ENCODE assay signal across 8 cellular contexts in genomic region chr6:110949679-110950285, GRCh38. TPM values are rescaled to one million over a fixed set of nuclear protein-coding genes. Genes with fewer than 3 reads are reported as not detected.
DNase-seq lines count a peak whose midpoint lies in the region; ATAC-seq and TF ChIP-seq lines count a peak whose summit lies in the region.

No MANE protein-coding gene starts in this region.

- no peak for ATAC-seq in gastrocnemius medialis

- no peaks in the 10 kb centered on the region for H3K9me3 ChIP-seq in OCI-LY1 (ENCODE audit: low read length)
- no peaks in the 10 kb centered on the region for H3K9me3 ChIP-seq in fibroblast of lung (ENCODE audit: control insufficient read depth, insufficient read depth, low read depth, low read length)
- H3K9me3 ChIP-seq in gastrocnemius medialis, result no peaks in the 10 kb centered on the region

- peak overlapping the region; percentile 12; the same call in 1 of the 2 replicates for H3K4me2 ChIP-seq in OCI-LY1 (ENCODE audit: low read length)
- H3K4me2 ChIP-seq in fibroblast of lung (ENCODE audit: extremely low read depth, insufficient read depth, low read length), result no peak overlapping the region

- no peaks in the 10 kb centered on the region for H3K36me3 ChIP-seq in OCI-LY1 (ENCODE audit: insufficient read depth, low read length)
- no peaks in the 10 kb centered on the region for H3K36me3 ChIP-seq in fibroblast of lung (ENCODE audit: control insufficient read depth, insufficient read depth, low read length)
- H3K36me3 ChIP-seq in gastrocnemius medialis, result no peaks in the 10 kb centered on the region

- no peaks in the 10 kb centered on the region for H3K27me3 ChIP-seq in OCI-LY1 (ENCODE audit: insufficient read depth, low read length)
- no peaks in the 10 kb centered on the region for H3K27me3 ChIP-seq in fibroblast of lung (ENCODE audit: control insufficient read depth, insufficient read depth, low read length)
- H3K27me3 ChIP-seq in gastrocnemius medialis, result no peaks in the 10 kb centered on the region

- H3F3A ChIP-seq in OCI-LY1 (ENCODE audit: insufficient read depth, low read length), result no peaks in the 10 kb centered on the region

- H4K20me1 ChIP-seq in OCI-LY1 (ENCODE audit: insufficient read depth, low read length), result no peaks in the 10 kb centered on the region
- H4K20me1 ChIP-seq in fibroblast of lung (ENCODE audit: control insufficient read depth, extremely low read depth, insufficient read depth, low read length), result no peaks in the 10 kb centered on the region

- H3K27ac ChIP-seq in OCI-LY1 (ENCODE audit: low read depth, low read length, poor library complexity, severe bottlenecking) (no peak overlapping the region), fibroblast of lung (ENCODE audit: insufficient read depth, low read length) (no peak overlapping the region), gastrocnemius medialis (no peak overlapping the region)

- H2AFZ ChIP-seq in OCI-LY1 (ENCODE audit: low read length), result no peak overlapping the region
- no peak overlapping the region for H2AFZ ChIP-seq in fibroblast of lung (ENCODE audit: low read length)

- no peaks in the 10 kb centered on the region for H3K9me2 ChIP-seq in OCI-LY1 (ENCODE audit: low read depth, low read length)

- in situ Hi-C loops in gastrocnemius medialis (cut with MboI; ENCODE audit: low sequenced_read_pairs in 4 of 4), result loop anchor here (5.0 to 25.0 kb wide), 8 partner anchors 75 to 1262 kb away; partner anchors contain the start of genes CDK19 (in 2 of the 4), AK9 (in 1 of the 4), AMD1 (in 1 of the 4) and FIG4 (in 1 of the 4)

- H3K4me3 ChIP-seq in OCI-LY1 (ENCODE audit: low read depth, low read length, poor library complexity, severe bottlenecking), result no peak overlapping the region
- no peak overlapping the region for H3K4me3 ChIP-seq in fibroblast of lung (replicated peaks in 1 of 4; ENCODE audit: control extremely low read depth in 1 of 4, insufficient read depth in 1 of 4, low read depth in 3 of 4, low read length in 4 of 4)
- H3K4me3 ChIP-seq in gastrocnemius medialis, result no peak overlapping the region

- H3K4me1 ChIP-seq in OCI-LY1 (ENCODE audit: insufficient read depth, low read length, severe bottlenecking), result peaks cover 5% of the 10 kb centered on the region
- H3K4me1 ChIP-seq in fibroblast of lung (ENCODE audit: control insufficient read depth, extremely low read depth, insufficient read depth, low read length), result peaks cover 2% of the 10 kb centered on the region
- no peaks in the 10 kb centered on the region for H3K4me1 ChIP-seq in gastrocnemius medialis

- H3K79me2 ChIP-seq in OCI-LY1 (ENCODE audit: insufficient read depth, low read length), result no peaks in the 10 kb centered on the region
- no peaks in the 10 kb centered on the region for H3K79me2 ChIP-seq in fibroblast of lung (ENCODE audit: control insufficient read depth, insufficient read depth, low read length)

- intact Hi-C loops in gastrocnemius medialis (cut with DNase I; ENCODE audit: low total_unique reads), result loop anchor here (1.0 kb wide), 1 partner anchor 267 kb away; no protein-coding TSS in a partner anchor

- peak; percentile 19 for DNase-seq in NCI-H82 (lab: John Stamatoyannopoulos, UW)
- DNase-seq in NCI-H82 treated with DMSO at 0.1 percent for 48 hours (lab: John Stamatoyannopoulos, UW; ENCODE audit: unreplicated experiment), result no peak
- DNase-seq in fibroblast of lung (ENCODE audit: low read depth in 2 of 2), result peak; percentile 19 to 74
- no peak for DNase-seq in gastrocnemius medialis
- no peak for DNase-seq in NCI-H226
- no peak for DNase-seq in NCI-H187 (lab: John Stamatoyannopoulos, UW)
- no peak for DNase-seq in occipital lobe (lab: John Stamatoyannopoulos, UW)

- TF ChIP-seq CTCF in OCI-LY1 (IDR thresholded peaks at IDR 0.05; ENCODE audit: low read length), result peak; percentile 68
- TF ChIP-seq CTCF in fibroblast of lung (conservative IDR thresholded peaks at IDR 0.05 in 1 of 2, IDR thresholded peaks at IDR 0.05 in 1 of 2; ENCODE audit: low read depth in 1 of 2, low read length in 2 of 2), result peak; percentile 17 to 37
- TF ChIP-seq CTCF in gastrocnemius medialis (IDR thresholded peaks at IDR 0.05 in 4 of 5, conservative IDR thresholded peaks at IDR 0.05 in 1 of 5), result peak in 4 of 5 experiments; percentile 24 to 59 (median 38)

- TF ChIP-seq POLR2A in gastrocnemius medialis (IDR thresholded peaks at IDR 0.05), result no peak

- no peak overlapping the region for H3K9ac ChIP-seq in OCI-LY1 (ENCODE audit: low read length)
- H3K9ac ChIP-seq in fibroblast of lung (ENCODE audit: insufficient read depth, low read length), result no peak overlapping the region

RNA-seq across cellular contexts. Expression of gene GTF3C6, which starts 8.7 kb away (rescaled TPM):
- 44.3 and 47.3 TPM in 2 replicates for total RNA-seq in fibroblast of lung
- 74.4 and 90.5 TPM in 2 replicates for polyA plus RNA-seq in fibroblast of lung
- polyA plus RNA-seq in fibroblast of lung (2012), result 104 and 136 TPM in 2 replicates
- polyA minus RNA-seq in fibroblast of lung (ENCODE audit: low replicate concordance), result not detected in 2 replicates
- total RNA-seq in gastrocnemius medialis, result 100 to 1,000 TPM in 1 of 4 donors, 10 to 100 TPM in 3; 76.7 to 105 (median 82.4) TPM
- total RNA-seq in occipital lobe, result 44.8 TPM

RNA-seq across cellular contexts. Expression of gene RPF2, which starts 32.1 kb away (rescaled TPM):
- total RNA-seq in fibroblast of lung (27.4 and 28.5 TPM in 2 replicates), gastrocnemius medialis (10 to 100 TPM; 29.3 to 49.0 (median 46.0) TPM), occipital lobe (13.9 TPM)
- 36.4 and 40.0 TPM in 2 replicates for polyA plus RNA-seq in fibroblast of lung
- polyA plus RNA-seq in fibroblast of lung (2012), result 26.8 and 32.8 TPM in 2 replicates
- 4.7 and 6.0 TPM in 2 replicates for polyA minus RNA-seq in fibroblast of lung (ENCODE audit: low replicate concordance)

Comparison
In these comparisons a context has a peak if more than half of its experiments do, and no peak if none do; other contexts are left out.
1. DNase-seq: peak in NCI-H82 (single experiment) and fibroblast of lung (2 of 2); none in NCI-H82 treated with DMSO at 0.1 percent for 48 hours (single experiment), gastrocnemius medialis (0 of 2), NCI-H226 (single experiment), NCI-H187 (0 of 2) and occipital lobe (single experiment).
2. Peak in every context shown above with its lines, with median percentiles within 50 percentile points of each other: CTCF ChIP-seq.